8 cellular contexts compared by ENCODE assay signal in the genomic region with DNA sequence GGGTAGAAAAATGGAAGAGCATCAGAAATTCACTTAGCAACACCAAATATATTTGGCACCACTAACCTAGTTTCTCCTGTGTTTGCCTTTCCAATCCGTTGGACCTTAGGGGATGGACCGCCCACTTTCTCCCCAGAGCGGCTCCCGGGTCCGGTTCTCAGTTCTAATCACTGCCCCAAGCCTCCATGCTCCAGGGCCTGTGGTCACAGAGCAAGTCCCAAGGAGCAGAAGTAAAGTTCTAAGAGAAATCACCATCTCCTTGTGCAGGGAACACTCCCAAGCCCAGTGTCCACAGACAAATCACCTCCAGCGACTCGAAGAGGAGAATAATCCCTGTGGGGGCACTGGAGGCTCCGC. TPM values are rescaled to one million over a fixed set of nuclear protein-coding genes. Genes with fewer than 3 reads are reported as not detected.
DNase-seq lines count a peak whose midpoint lies in the region; ATAC-seq, FAIRE-seq and TF ChIP-seq lines count a peak whose summit lies in the region.

No MANE protein-coding gene starts in this region.

- H3K27me3 ChIP-seq in bronchial epithelial cell (ENCODE audit: control insufficient read depth, insufficient read depth, low read length) = peaks cover 3% of the 10 kb centered on the region
- H3K27me3 ChIP-seq in HepG2 (ENCODE audit: control insufficient read depth in 1 of 2, insufficient read depth in 2 of 2, low read length in 2 of 2) = peaks cover 8 to 42% of the 10 kb centered on the region in 2 experiments; a peak in 4 of 5 replicates

- no peaks in the 10 kb centered on the region for H3K9me3 Mint-ChIP-seq in type B pancreatic cell

- H3K27ac ChIP-seq in HepG2 (ENCODE audit: extremely low read length, insufficient read depth, low read length) = no peak overlapping the region

- CTCF ChIA-PET in HepG2 (lab: Yijun Ruan, JAX; ENCODE audit: low intra/inter-chr PET ratio, low total read pairs) = no interaction called here

- BruUV-seq in HepG2 (replicated peaks; lab: Mats Ljungman, UMichigan) = no TSS peak

- no peak overlapping the region for H3K9ac ChIP-seq in HepG2 (ENCODE audit: insufficient read depth, low read depth, low read length)

- DNase-seq in bronchial epithelial cell (ENCODE audit: low read depth) (no peak), HepG2 (ENCODE audit: low spot score) (no peak), type B pancreatic cell (ENCODE audit: extremely low spot score, unreplicated experiment) (no peak), NCI-H2029 treated with DMSO at 0.1 percent for 48 hours (lab: John Stamatoyannopoulos, UW) (no peak), NCI-H1092 (lab: John Stamatoyannopoulos, UW) (no peak)

- H3K4me3 ChIP-seq in bronchial epithelial cell (ENCODE audit: low read depth, low read length) (peak overlapping the region; percentile 51), HepG2 (replicated peaks in 1 of 3; ENCODE audit: insufficient read depth in 1 of 3, low read depth in 2 of 3, low read length in 3 of 3) (peak overlapping the region in 1 of 3 experiments; percentile 61; a peak in 2 of 6 replicates)

- 8% methylated on average over 5 of the region's 8 CpGs for WGBS in HepG2 (ENCODE audit: low lambda C conversion rate)

- H3K79me2 ChIP-seq in HepG2 (ENCODE audit: insufficient read depth, low read length) = no peaks in the 10 kb centered on the region

- no peak for TF ChIP-seq RAD21 in HepG2 (CRISPR knock-in tag; IDR thresholded peaks at IDR 0.05)

- H2AFZ ChIP-seq in HepG2 (ENCODE audit: low read length) = peak overlapping the region; percentile 72

- peaks cover 5% of the 10 kb centered on the region for H3K4me1 Mint-ChIP-seq in type B pancreatic cell (ENCODE audit: unreplicated experiment)

- intact Hi-C loops in HepG2 (cut with micrococcal nuclease; ENCODE audit: unreplicated experiment) = no loop called here

- peaks cover 45% of the 10 kb centered on the region for H3K27me3 Mint-ChIP-seq in type B pancreatic cell

- no peak for TF ChIP-seq POLR2A in HepG2 (IDR thresholded peaks at IDR 0.05; ENCODE audit: insufficient read depth in 1 of 2, low read depth in 2 of 2, low read length in 2 of 2)

- no peaks in the 10 kb centered on the region for H3K9me3 ChIP-seq in HepG2 (ENCODE audit: low read length)

- H3K36me3 Mint-ChIP-seq in type B pancreatic cell = no peaks in the 10 kb centered on the region

- TF ChIP-seq EP300 in HepG2 (IDR thresholded peaks at IDR 0.05; ENCODE audit: low read depth in 2 of 2, low read length in 2 of 2) (no peak), HepG2 (CRISPR knock-in tag; IDR thresholded peaks at IDR 0.05; ENCODE audit: borderline replicate concordance) (no peak)

- TF ChIP-seq CTCF in bronchial epithelial cell (IDR thresholded peaks at IDR 0.05; ENCODE audit: insufficient read depth, low read length, severe bottlenecking) (no peak), HepG2 (CRISPR knock-in tag; IDR thresholded peaks at IDR 0.05) (no peak), type B pancreatic cell (conservative IDR thresholded peaks at IDR 0.05) (no peak)

- peak overlapping the region; percentile 94 for H3K4me3 Mint-ChIP-seq in type B pancreatic cell

- H3K36me3 ChIP-seq in bronchial epithelial cell (ENCODE audit: control insufficient read depth, insufficient read depth, low read length) (no peaks in the 10 kb centered on the region), HepG2 (replicated peaks in 1 of 2; ENCODE audit: control insufficient read depth in 1 of 2, insufficient read depth in 2 of 2, low read length in 2 of 2) (no peaks in the 10 kb centered on the region)

- POLR2A ChIA-PET in HepG2 (lab: Yijun Ruan, JAX) = no interaction called here

- H4K20me1 ChIP-seq in HepG2 (ENCODE audit: insufficient read depth, low read length) = no peaks in the 10 kb centered on the region

- peak overlapping the region; percentile 71; the same call in 1 of the 2 replicates for H3K4me2 ChIP-seq in HepG2 (ENCODE audit: low read depth, low read length)

- peak overlapping the region; percentile 49 for H3K27ac Mint-ChIP-seq in type B pancreatic cell

- H3K4me1 ChIP-seq in HepG2 (ENCODE audit: insufficient read depth, low read length) = no peaks in the 10 kb centered on the region

- in situ Hi-C loops in HepG2 (cut with HindIII; ENCODE audit: extremely low pct_ligation_motif_present, low pct_unique_long_range_greater_than_20kb) = no loop called here

- ATAC-seq in GM18868 (IDR thresholded peaks at IDR 0.05; ENCODE audit: unreplicated experiment) (peak; percentile 1), HG03439 (IDR thresholded peaks at IDR 0.05; ENCODE audit: unreplicated experiment) (peak; percentile 5), HepG2 (peak; percentile 24), HG02623 (IDR thresholded peaks at IDR 0.05; ENCODE audit: unreplicated experiment) (no peak)

- FAIRE-seq in bronchial epithelial cell (lab: Jason Lieb, UNC) (no peak), HepG2 (lab: Jason Lieb, UNC) (no peak)

TF ChIP-seq in HepG2, 621 proteins besides CTCF, POLR2A, EP300 and RAD21:
- TF ChIP-seq SUZ12 (IDR thresholded peaks at IDR 0.05; ENCODE audit: low read depth, low read length) = no peak
- 0 out of 2 replicates have a peak, but pooled peaks have one; percentile 18 for TF ChIP-seq ZNF782 (CRISPR knock-in tag; IDR thresholded peaks at IDR 0.05; ENCODE audit: borderline replicate concordance)

RNA-seq across cellular contexts. Expression of gene SLC1A1, which starts 0.7 kb away (rescaled TPM):
- total RNA-seq in bronchial epithelial cell (1.1 and 1.4 TPM in 2 replicates), HepG2 (2016; rRNA removed; fragmentation: Illumina TruSeq; extraction: Trizol) (not detected in 2 replicates), type B pancreatic cell (ENCODE audit: low replicate concordance) (6.0 and 16.2 TPM in 2 replicates)
- not detected in 2 replicates for total RNA-seq in HepG2 (2016; cell fraction: cytosol; rRNA removed; fragmentation: Illumina TruSeq; extraction: Trizol; ENCODE audit: low read depth)
- total RNA-seq in HepG2 (2016; cell fraction: insoluble cytoplasmic fraction; rRNA removed; fragmentation: Illumina TruSeq; extraction: Trizol) = not detected in 2 replicates
- total RNA-seq in HepG2 (2016; cell fraction: membrane; rRNA removed; fragmentation: Illumina TruSeq; extraction: Trizol) = not detected in 2 replicates
- not detected in 2 replicates for total RNA-seq in HepG2 (2016; cell fraction: nucleus; rRNA removed; fragmentation: Illumina TruSeq; extraction: Trizol)
- polyA plus RNA-seq in HepG2 (2011; rRNA removed) = not detected in 2 replicates
- polyA plus RNA-seq in HepG2 (2011; cell fraction: cytosol; rRNA removed) = not detected in 2 replicates
- not detected in 2 replicates for polyA plus RNA-seq in HepG2 (2011; cell fraction: nucleus; rRNA removed)
- not detected in 2 replicates for polyA plus RNA-seq in HepG2 (2012)
- not detected in 2 replicates for polyA plus RNA-seq in HepG2 (2016; cell fraction: cytosol; fragmentation: Illumina TruSeq; extraction: Trizol; ENCODE audit: low read depth)
- polyA plus RNA-seq in HepG2 (2016; cell fraction: insoluble cytoplasmic fraction; fragmentation: Illumina TruSeq; extraction: Trizol; ENCODE audit: low read depth) = not detected in 2 replicates
- polyA plus RNA-seq in HepG2 (2016; cell fraction: membrane; fragmentation: Illumina TruSeq; extraction: Trizol; ENCODE audit: low read depth) = not detected in 2 replicates
- polyA plus RNA-seq in HepG2 (2016; cell fraction: nucleus; fragmentation: Illumina TruSeq; extraction: Trizol; ENCODE audit: insufficient read depth, low read depth) = not detected in 2 replicates
- polyA minus RNA-seq in HepG2 (2011; rRNA and poly(A)+ RNA removed; ENCODE audit: low replicate concordance) = 10.5 TPM in 1 of 2 replicates, not detected in the other
- not detected in 2 replicates for polyA minus RNA-seq in HepG2 (2011; cell fraction: cytosol; rRNA and poly(A)+ RNA removed)
- not detected in 2 replicates for polyA minus RNA-seq in HepG2 (2011; cell fraction: nucleus; rRNA and poly(A)+ RNA removed)
